ENCODE assay signal across 2 cellular contexts in the genomic region with DNA sequence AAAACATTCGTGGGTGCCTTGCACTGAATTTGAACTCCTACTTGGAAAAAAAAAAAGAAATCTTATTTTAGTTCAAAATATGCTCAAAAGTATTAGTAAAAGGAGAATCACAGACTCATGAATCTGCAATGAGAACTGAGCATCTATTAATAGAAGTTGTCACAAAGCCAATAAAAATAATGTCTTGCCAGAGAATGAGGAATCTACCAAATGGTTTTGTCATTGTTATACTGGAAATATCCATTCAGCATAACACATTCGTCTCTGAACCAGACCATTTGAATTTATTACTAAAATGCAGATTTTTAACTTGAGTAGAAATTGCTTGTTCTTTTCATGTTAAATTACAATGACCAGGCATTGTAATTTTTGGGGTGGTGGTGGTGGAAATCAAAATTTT.
TF ChIP-seq lines count a peak whose summit lies in the region.

No MANE protein-coding gene starts in this region.

TF ChIP-seq in endothelial cell of umbilical vein, 7 proteins besides CTCF, POLR2A, EP300 and RAD21:
- TF ChIP-seq POLR2AphosphoS5 (IDR thresholded peaks at IDR 0.05; ENCODE audit: insufficient read depth, low read depth, low read length) (no peak), MYC (IDR thresholded peaks at IDR 0.05; ENCODE audit: low read depth, low read length) (no peak), FOS (IDR thresholded peaks at IDR 0.05; ENCODE audit: borderline replicate concordance, insufficient read depth, low read length) (no peak), JUN (IDR thresholded peaks at IDR 0.05; ENCODE audit: borderline replicate concordance, insufficient read depth, insufficient read length, low read depth) (no peak), EZH2 (IDR thresholded peaks at IDR 0.05; ENCODE audit: borderline replicate concordance, low read depth, low read length, severe bottlenecking) (no peak), GATA2 (IDR thresholded peaks at IDR 0.05; ENCODE audit: insufficient read depth, insufficient read length, low read depth, low read length) (no peak)
- TF ChIP-seq, protein P1, sequence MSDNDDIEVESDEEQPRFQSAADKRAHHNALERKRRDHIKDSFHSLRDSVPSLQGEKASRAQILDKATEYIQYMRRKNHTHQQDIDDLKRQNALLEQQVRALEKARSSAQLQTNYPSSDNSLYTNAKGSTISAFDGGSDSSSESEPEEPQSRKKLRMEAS (IDR thresholded peaks at IDR 0.05; ENCODE audit: insufficient read depth, insufficient read length), result no peak

TF ChIP-seq in HepG2, 621 proteins besides CTCF, POLR2A, EP300 and RAD21:
- TF ChIP-seq EEA1 (CRISPR knock-in tag; IDR thresholded peaks at IDR 0.05; ENCODE audit: borderline replicate concordance) (no peak), ARID2 (CRISPR knock-in tag; IDR thresholded peaks at IDR 0.05; ENCODE audit: borderline replicate concordance) (no peak), ZNF24 (IDR thresholded peaks at IDR 0.05) (no peak), NONO (IDR thresholded peaks at IDR 0.05) (no peak), NONO (CRISPR knock-in tag; conservative IDR thresholded peaks at IDR 0.05) (no peak), FOXA3 (CRISPR knock-in tag; IDR thresholded peaks at IDR 0.05) (no peak), SNAPC5 (CRISPR knock-in tag; IDR thresholded peaks at IDR 0.05; ENCODE audit: borderline replicate concordance) (no peak), PPARG (CRISPR knock-in tag; conservative IDR thresholded peaks at IDR 0.05) (no peak), ZNF180 (CRISPR knock-in tag; IDR thresholded peaks at IDR 0.05; ENCODE audit: borderline replicate concordance, low read depth) (no peak), ZBTB7B (CRISPR knock-in tag; IDR thresholded peaks at IDR 0.05) (no peak), ZNF3 (CRISPR knock-in tag; IDR thresholded peaks at IDR 0.05) (no peak), PITX1 (CRISPR knock-in tag; IDR thresholded peaks at IDR 0.05) (no peak), POLR2AphosphoS2 (IDR thresholded peaks at IDR 0.05; ENCODE audit: low read depth, low read length) (no peak)
- TF ChIP-seq, protein P2, sequence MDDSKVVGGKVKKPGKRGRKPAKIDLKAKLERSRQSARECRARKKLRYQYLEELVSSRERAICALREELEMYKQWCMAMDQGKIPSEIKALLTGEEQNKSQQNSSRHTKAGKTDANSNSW (CRISPR knock-in tag; IDR thresholded peaks at IDR 0.05; ENCODE audit: borderline replicate concordance), result no peak
TF ChIP-seq in HepG2: peak in this region for 0.
